In the genomic region with DNA sequence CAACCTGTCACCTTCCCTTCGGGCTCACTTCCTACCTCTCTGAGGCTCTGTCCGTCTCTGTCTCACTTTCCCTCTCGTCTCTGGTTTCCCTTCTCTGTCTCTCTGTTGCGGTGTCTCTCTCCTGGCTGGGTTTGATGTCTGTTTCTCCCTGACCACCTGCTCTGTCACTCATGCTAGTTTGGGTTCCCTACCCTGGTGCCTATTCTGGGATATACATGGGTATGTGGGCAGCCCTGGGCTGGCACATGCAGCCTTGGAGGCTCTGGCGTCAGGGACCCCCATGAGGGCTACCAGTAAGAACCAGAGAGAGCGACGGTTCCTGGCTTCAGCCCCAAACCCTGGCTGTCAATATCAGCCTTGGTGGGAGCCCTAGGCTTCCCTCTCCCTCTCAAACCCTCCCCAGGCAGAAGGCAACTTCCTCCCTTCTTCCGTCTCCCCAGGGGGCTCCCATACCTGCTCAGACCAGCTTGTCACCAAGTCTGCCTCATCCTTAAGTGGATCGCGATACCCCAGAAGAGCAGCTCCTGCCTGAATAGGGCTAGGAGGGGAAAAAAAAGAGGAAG, we compare ENCODE assay signal across 1 cellular context.
A peak's percentile ranks its signal among the peaks of the same experiment; 100 is the strongest.
TF ChIP-seq lines count a peak whose summit lies in the region.

No MANE protein-coding gene starts in this region.

TF ChIP-seq in HepG2, 621 proteins besides CTCF, POLR2A, EP300 and RAD21:
- TF ChIP-seq, protein P1, sequence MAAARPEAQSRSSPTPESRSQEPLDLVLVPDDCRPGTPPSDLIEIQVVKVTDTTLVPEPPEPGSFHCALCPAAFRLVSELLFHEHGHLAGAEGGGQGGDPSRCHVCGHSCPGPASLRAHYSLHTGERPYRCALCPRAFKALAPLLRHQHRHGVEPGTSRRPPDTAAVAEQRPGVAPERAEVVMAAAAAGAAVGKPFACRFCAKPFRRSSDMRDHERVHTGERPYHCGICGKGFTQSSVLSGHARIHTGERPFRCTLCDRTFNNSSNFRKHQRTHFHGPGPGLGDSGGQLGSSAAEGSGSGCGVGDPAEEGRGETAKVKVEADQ (CRISPR knock-in tag; IDR thresholded peaks at IDR 0.05; ENCODE audit: borderline replicate concordance): 0 out of 2 replicates have a peak, but pooled peaks have one; percentile 18
- no peak for TF ChIP-seq REL (CRISPR knock-in tag; conservative IDR thresholded peaks at IDR 0.05)
- no peak for TF ChIP-seq ZNF232 (CRISPR knock-in tag; IDR thresholded peaks at IDR 0.05; ENCODE audit: borderline replicate concordance)
- no peak for TF ChIP-seq ZNF879 (CRISPR knock-in tag; IDR thresholded peaks at IDR 0.05)
- TF ChIP-seq, protein P2, sequence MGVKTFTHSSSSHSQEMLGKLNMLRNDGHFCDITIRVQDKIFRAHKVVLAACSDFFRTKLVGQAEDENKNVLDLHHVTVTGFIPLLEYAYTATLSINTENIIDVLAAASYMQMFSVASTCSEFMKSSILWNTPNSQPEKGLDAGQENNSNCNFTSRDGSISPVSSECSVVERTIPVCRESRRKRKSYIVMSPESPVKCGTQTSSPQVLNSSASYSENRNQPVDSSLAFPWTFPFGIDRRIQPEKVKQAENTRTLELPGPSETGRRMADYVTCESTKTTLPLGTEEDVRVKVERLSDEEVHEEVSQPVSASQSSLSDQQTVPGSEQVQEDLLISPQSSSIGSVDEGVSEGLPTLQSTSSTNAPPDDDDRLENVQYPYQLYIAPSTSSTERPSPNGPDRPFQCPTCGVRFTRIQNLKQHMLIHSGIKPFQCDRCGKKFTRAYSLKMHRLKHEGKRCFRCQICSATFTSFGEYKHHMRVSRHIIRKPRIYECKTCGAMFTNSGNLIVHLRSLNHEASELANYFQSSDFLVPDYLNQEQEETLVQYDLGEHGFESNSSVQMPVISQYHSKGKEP (CRISPR knock-in tag; IDR thresholded peaks at IDR 0.05): no peak
- TF ChIP-seq, protein P3, sequence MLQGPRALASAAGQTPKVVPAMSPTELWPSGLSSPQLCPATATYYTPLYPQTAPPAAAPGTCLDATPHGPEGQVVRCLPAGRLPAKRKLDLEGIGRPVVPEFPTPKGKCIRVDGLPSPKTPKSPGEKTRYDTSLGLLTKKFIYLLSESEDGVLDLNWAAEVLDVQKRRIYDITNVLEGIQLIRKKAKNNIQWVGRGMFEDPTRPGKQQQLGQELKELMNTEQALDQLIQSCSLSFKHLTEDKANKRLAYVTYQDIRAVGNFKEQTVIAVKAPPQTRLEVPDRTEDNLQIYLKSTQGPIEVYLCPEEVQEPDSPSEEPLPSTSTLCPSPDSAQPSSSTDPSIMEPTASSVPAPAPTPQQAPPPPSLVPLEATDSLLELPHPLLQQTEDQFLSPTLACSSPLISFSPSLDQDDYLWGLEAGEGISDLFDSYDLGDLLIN (CRISPR knock-in tag; IDR thresholded peaks at IDR 0.05; ENCODE audit: borderline replicate concordance): no peak
- TF ChIP-seq TBX2 (CRISPR knock-in tag; IDR thresholded peaks at IDR 0.05; ENCODE audit: borderline replicate concordance): no peak
- peak; percentile 18; the same call in 1 of the 2 replicates for TF ChIP-seq ZNF556 (CRISPR knock-in tag; IDR thresholded peaks at IDR 0.05; ENCODE audit: borderline replicate concordance)
- TF ChIP-seq, protein P4, sequence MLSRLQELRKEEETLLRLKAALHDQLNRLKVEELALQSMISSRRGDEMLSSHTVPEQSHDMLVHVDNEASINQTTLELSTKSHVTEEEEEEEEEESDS (CRISPR knock-in tag; IDR thresholded peaks at IDR 0.05; ENCODE audit: borderline replicate concordance): no peak
- TF ChIP-seq ZNF816 (CRISPR knock-in tag; IDR thresholded peaks at IDR 0.05; ENCODE audit: borderline replicate concordance): no peak
- TF ChIP-seq ZNF605 (CRISPR knock-in tag; IDR thresholded peaks at IDR 0.05): 0 out of 2 replicates have a peak, but pooled peaks have one; percentile 21
- TF ChIP-seq SP5 (CRISPR knock-in tag; IDR thresholded peaks at IDR 0.05; ENCODE audit: borderline replicate concordance, low read depth): no peak
- TF ChIP-seq, protein P5, sequence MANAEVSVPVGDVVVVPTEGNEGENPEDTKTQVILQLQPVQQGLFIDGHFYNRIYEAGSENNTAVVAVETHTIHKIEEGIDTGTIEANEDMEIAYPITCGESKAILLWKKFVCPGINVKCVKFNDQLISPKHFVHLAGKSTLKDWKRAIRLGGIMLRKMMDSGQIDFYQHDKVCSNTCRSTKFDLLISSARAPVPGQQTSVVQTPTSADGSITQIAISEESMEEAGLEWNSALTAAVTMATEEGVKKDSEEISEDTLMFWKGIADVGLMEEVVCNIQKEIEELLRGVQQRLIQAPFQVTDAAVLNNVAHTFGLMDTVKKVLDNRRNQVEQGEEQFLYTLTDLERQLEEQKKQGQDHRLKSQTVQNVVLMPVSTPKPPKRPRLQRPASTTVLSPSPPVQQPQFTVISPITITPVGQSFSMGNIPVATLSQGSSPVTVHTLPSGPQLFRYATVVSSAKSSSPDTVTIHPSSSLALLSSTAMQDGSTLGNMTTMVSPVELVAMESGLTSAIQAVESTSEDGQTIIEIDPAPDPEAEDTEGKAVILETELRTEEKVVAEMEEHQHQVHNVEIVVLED (CRISPR knock-in tag; IDR thresholded peaks at IDR 0.05; ENCODE audit: borderline replicate concordance): 0 out of 2 replicates have a peak, but pooled peaks have one; percentile 25
- TF ChIP-seq, protein P6, sequence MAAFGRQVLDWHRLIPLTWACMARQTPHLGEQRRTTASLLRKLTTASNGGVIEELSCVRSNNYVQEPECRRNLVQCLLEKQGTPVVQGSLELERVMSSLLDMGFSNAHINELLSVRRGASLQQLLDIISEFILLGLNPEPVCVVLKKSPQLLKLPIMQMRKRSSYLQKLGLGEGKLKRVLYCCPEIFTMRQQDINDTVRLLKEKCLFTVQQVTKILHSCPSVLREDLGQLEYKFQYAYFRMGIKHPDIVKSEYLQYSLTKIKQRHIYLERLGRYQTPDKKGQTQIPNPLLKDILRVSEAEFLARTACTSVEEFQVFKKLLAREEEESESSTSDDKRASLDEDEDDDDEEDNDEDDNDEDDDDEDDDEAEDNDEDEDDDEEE (CRISPR knock-in tag; IDR thresholded peaks at IDR 0.05): no peak
- no peak for TF ChIP-seq ZNF562 (CRISPR knock-in tag; IDR thresholded peaks at IDR 0.05; ENCODE audit: borderline replicate concordance)
- TF ChIP-seq ZFP82 (CRISPR knock-in tag; IDR thresholded peaks at IDR 0.05; ENCODE audit: borderline replicate concordance): no peak
- TF ChIP-seq, protein P7, sequence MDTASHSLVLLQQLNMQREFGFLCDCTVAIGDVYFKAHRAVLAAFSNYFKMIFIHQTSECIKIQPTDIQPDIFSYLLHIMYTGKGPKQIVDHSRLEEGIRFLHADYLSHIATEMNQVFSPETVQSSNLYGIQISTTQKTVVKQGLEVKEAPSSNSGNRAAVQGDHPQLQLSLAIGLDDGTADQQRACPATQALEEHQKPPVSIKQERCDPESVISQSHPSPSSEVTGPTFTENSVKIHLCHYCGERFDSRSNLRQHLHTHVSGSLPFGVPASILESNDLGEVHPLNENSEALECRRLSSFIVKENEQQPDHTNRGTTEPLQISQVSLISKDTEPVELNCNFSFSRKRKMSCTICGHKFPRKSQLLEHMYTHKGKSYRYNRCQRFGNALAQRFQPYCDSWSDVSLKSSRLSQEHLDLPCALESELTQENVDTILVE (CRISPR knock-in tag; IDR thresholded peaks at IDR 0.05): no peak
